ENCODE assay signal across 30 cellular contexts in genomic region chr1:39781349-39781715, GRCh38. TPM values are rescaled to one million over a fixed set of nuclear protein-coding genes. Genes with fewer than 3 reads are reported as not detected.
"Had no signal": no experiment of that assay in that cellular context is flagged by ENCODE, and none has a peak within 500 bp of the region (broad histone marks: within the 10 kb centered on the region; RNA-seq: fewer than 3 reads in every experiment).

No MANE protein-coding gene starts in this region.

- H3K9me3 Mint-ChIP-seq: dendritic cell treated with granulocyte-macrophage colony-stimulating factor and Interleukin-4, amounts not matched to agents 40 ng/mL and 50 ng/mL, for 4 days; effector memory CD8-positive, alpha-beta T cell; endodermal cell had no signal

- FAIRE-seq: colon, endometrium, endothelial cell of umbilical vein, frontal cortex had no signal

- H3K9me3 ChIP-seq: colonic mucosa, esophagus muscularis mucosa, esophagus squamous epithelium, gastrocnemius medialis, gastroesophageal sphincter, heart left ventricle, heart right ventricle had no signal

- H3K4me1 Mint-ChIP-seq: endodermal cell had no signal

- H3K4me1 ChIP-seq: colonic mucosa, esophagus muscularis mucosa, esophagus squamous epithelium, foreskin keratinocyte, gastrocnemius medialis, gastroesophageal sphincter, heart left ventricle, heart right ventricle had no signal

- H3K27me3 ChIP-seq: colonic mucosa, dorsolateral prefrontal cortex, gastrocnemius medialis, heart left ventricle had no signal

- ATAC-seq: effector memory CD8-positive, alpha-beta T cell; esophagus mucosa; foreskin keratinocyte; gastrocnemius medialis; gastroesophageal sphincter; heart left ventricle; heart right ventricle had no signal

- H3K4me3 ChIP-seq: colonic mucosa, coronary artery, dorsolateral prefrontal cortex, esophagus muscularis mucosa, esophagus squamous epithelium, gastrocnemius medialis, gastroesophageal sphincter, heart left ventricle, heart right ventricle had no signal

- H3K4me3 Mint-ChIP-seq: dendritic cell treated with granulocyte-macrophage colony-stimulating factor and Interleukin-4, amounts not matched to agents 40 ng/mL and 50 ng/mL, for 4 days; effector memory CD8-positive, alpha-beta T cell; endodermal cell had no signal

- H3K27ac ChIP-seq: colonic mucosa, coronary artery, dorsolateral prefrontal cortex, epithelial cell of prostate, esophagus muscularis mucosa, esophagus squamous epithelium, foreskin keratinocyte, gastrocnemius medialis, gastroesophageal sphincter, heart left ventricle, heart right ventricle had no signal

- H3K36me3 ChIP-seq: colonic mucosa, esophagus muscularis mucosa, esophagus squamous epithelium, gastrocnemius medialis, gastroesophageal sphincter, heart left ventricle, heart right ventricle had no signal

- DNase-seq: colonic mucosa; cortex of kidney; dermis blood vessel endothelial cell; dorsolateral prefrontal cortex; effector CD4-positive, alpha-beta T cell; effector CD8-positive, alpha-beta T cell; effector memory CD4-positive, alpha-beta T cell; effector memory CD8-positive, alpha-beta T cell; endodermal cell; erythroblast; esophagus squamous epithelium; foreskin fibroblast; foreskin keratinocyte; foreskin melanocyte; gastrocnemius medialis; head of caudate nucleus; heart left ventricle; heart right ventricle had no signal

RNA-seq across cellular contexts. Expression of gene BMP8B, which starts 7.3 kb away (rescaled TPM):
- total RNA-seq: fibroblast of lung, glomerular endothelial cell had no signal
- polyA plus RNA-seq: endothelial cell of umbilical vein had no signal
